ENCODE assay signal across 8 cellular contexts in genomic region chr1:46198026-46198826, GRCh38. TPM values are rescaled to one million over a fixed set of nuclear protein-coding genes. Genes with fewer than 3 reads are reported as not detected.
DNase-seq lines count a peak whose midpoint lies in the region; ATAC-seq, FAIRE-seq and TF ChIP-seq lines count a peak whose summit lies in the region.

TSS of gene POMGNT1 (minus strand) at chr1:46198434. CDS start at chr1:46197821, 613 bp downstream.

- H3K9me3 ChIP-seq in lower lobe of right lung = no peaks in the 10 kb centered on the region

- in situ Hi-C loops in ACHN (cut with HindIII; ENCODE audit: low pct_ligation_motif_present, low pct_unique_long_range_greater_than_20kb, low sequenced_read_pairs) = loop anchor here (25.0 kb wide), 1 partner anchor 161 kb away; no protein-coding TSS in a partner anchor

- ATAC-seq in HG02981 (IDR thresholded peaks at IDR 0.05; ENCODE audit: unreplicated experiment) = peak; percentile 77
- peak; percentile 94 to 97 for ATAC-seq in lower lobe of right lung

- peak within 1 kb of the TSS; percentile 64 to 92 (median 85) for H3K4me3 ChIP-seq in dorsolateral prefrontal cortex
- H3K4me3 ChIP-seq in lower lobe of right lung = peak within 1 kb of the TSS; percentile 93

- FAIRE-seq in GM18507 (lab: Jason Lieb, UNC) = peak; percentile 52

- peaks cover 35% of the 10 kb centered on the region for H3K36me3 ChIP-seq in lower lobe of right lung

- DNase-seq in ACHN (peak; percentile 67), GM18507 (ENCODE audit: extremely low spot score, insufficient read length, low read depth) (peak; percentile 89), NCI-H446 (lab: John Stamatoyannopoulos, UW) (peak; percentile 33 to 64), dorsolateral prefrontal cortex (peak in 6 of 10 donors; percentile 39 to 86 (median 65)), lower lobe of right lung (peak; percentile 74)
- DNase-seq in activated CD4-positive, alpha-beta T cell treated with anti-CD3 and anti-CD28 coated beads, Interleukin-2, amount 50 U/mL, for 4 hours = peak; percentile 62 to 63
- peak; percentile 43 to 74 (median 51) for DNase-seq in stimulated activated CD4-positive, alpha-beta T cell treated with anti-CD3 and anti-CD28 coated beads, TNF-alpha, amount 100 ng/mL, for 24 hours (ENCODE audit: low read depth in 3 of 3)

- intact Hi-C loops in dorsolateral prefrontal cortex (cut with DNase I) (loop anchor here in 1 of 2 donors (2.0 to 10.0 kb wide), 2 partner anchors 23 to 107 kb away; partner anchors contain the start of genes LRRC41 and UQCRH), lower lobe of right lung (cut with DNase I) (no loop called here)

- H3K4me1 ChIP-seq in lower lobe of right lung = peaks cover 25% of the 10 kb centered on the region

- peak in 8 of 56 donors; percentile 8 to 28 (median 18) for TF ChIP-seq CTCF in dorsolateral prefrontal cortex (IDR thresholded peaks at IDR 0.05 in 54 of 56, conservative IDR thresholded peaks at IDR 0.05 in 2 of 56; ENCODE audit: low read depth in 1 of 56, partially characterized antibody in 56 of 56)
- no peak for TF ChIP-seq CTCF in lower lobe of right lung (IDR thresholded peaks at IDR 0.05)

- H3K27me3 ChIP-seq in dorsolateral prefrontal cortex (no peaks in the 10 kb centered on the region), lower lobe of right lung (ENCODE audit: low read depth) (no peaks in the 10 kb centered on the region)

- H3K27ac ChIP-seq in dorsolateral prefrontal cortex (peak within 1 kb of the TSS; percentile 58 to 98 (median 90)), lower lobe of right lung (peak within 1 kb of the TSS; percentile 85)

RNA-seq across cellular contexts. Expression of gene POMGNT1, which starts in this region (rescaled TPM):
- total RNA-seq in dorsolateral prefrontal cortex = 100 to 1,000 TPM in 32 of 120 experiments, 10 to 100 TPM in 88; 58.7 to 145 (median 92.1) TPM
- 59.3 TPM for total RNA-seq in lower lobe of right lung

Comparison
In these comparisons a context has a peak if more than half of its experiments do, and no peak if none do; other contexts are left out.
1. Peak in every context shown above with its lines: DNase-seq, ATAC-seq, H3K4me3 ChIP-seq and H3K27ac ChIP-seq.